8 cellular contexts compared by ENCODE assay signal in the genomic region with DNA sequence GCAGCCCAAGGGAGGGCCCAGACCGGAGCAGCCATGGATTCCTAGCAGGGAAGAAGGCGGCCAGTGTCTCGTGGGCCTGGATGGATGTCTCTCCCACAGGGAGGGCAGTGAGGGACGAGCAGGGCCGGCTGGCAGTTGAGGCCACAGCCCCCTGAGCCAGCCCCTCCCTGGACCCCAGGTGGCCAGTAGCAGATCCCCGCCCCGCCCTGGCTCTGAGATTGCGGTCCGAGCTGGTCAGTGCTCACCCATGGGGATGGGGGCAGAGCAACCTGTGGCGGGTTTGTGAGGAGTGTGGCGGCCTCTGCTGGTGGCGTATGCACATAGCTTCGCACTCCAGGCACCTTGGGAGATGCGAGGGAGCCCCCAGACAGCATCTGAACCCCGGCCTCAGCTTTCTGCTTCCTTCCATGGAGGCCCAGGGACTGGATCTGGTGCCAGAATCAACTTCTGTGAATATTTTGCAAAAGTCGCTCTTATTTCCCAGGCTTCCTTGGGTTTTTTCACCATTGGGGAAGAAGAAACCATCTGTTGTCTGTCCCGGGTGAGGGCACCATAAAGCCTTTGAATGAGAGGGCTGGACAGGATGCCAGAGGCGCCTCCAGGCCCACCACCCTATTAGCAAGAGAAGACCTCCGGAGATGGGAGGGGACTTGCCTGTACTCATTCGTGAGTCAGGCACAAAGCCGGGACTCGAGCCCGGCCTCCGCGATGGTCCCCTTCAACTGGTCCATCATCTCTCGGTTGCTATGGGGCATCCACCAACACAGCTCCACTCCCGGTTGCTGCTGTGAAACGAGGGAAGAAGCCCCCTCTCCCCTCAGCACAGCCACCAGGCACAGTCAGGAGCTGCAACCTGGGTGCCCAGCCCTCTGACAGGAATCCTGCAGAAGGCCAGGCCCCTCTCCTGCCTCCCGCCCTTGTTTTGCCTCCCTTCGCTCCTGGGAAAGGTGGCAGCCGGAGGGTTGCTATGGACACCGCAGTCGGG. TPM values are rescaled to one million over a fixed set of nuclear protein-coding genes. Genes with fewer than 3 reads are reported as not detected.
DNase-seq lines count a peak whose midpoint lies in the region; ATAC-seq and TF ChIP-seq lines count a peak whose summit lies in the region.

No MANE protein-coding gene starts in this region.

- peaks cover 59% of the 10 kb centered on the region for H3K27me3 ChIP-seq in AG04450 (ENCODE audit: control insufficient read depth, insufficient read depth, low read length)
- H3K27me3 ChIP-seq in right cardiac atrium (ENCODE audit: control insufficient read depth, insufficient read depth): no peaks in the 10 kb centered on the region

- H3K27ac ChIP-seq in AG04450 (ENCODE audit: low read depth, low read length) (no peak overlapping the region), right cardiac atrium (ENCODE audit: low read length) (no peak overlapping the region)

- H3K4me1 ChIP-seq in right cardiac atrium (ENCODE audit: control insufficient read depth, insufficient read depth, low read length): peaks cover 3% of the 10 kb centered on the region

- ATAC-seq in GM19455 (IDR thresholded peaks at IDR 0.05; ENCODE audit: unreplicated experiment) (peak; percentile 61), right cardiac atrium (peak; percentile 91), sciatic nerve (peak; percentile 96), GM18907 (IDR thresholded peaks at IDR 0.05; ENCODE audit: unreplicated experiment) (no peak)

- peak; percentile 84 for TF ChIP-seq CTCF in AG04450 (IDR thresholded peaks at IDR 0.05; ENCODE audit: low read depth, low read length)

- POLR2A ChIA-PET in AG04450 (lab: Yijun Ruan, JAX): interaction anchor here (0.6 to 1.8 kb wide), 4 partner anchors 118 to 397 kb away, joined by 3 to 7 read pairs (median 4); no protein-coding TSS in a partner anchor

- CTCF ChIA-PET in AG04450 (lab: Charles Lee): interaction anchor here (0.6 to 3.9 kb wide), 19 partner anchors 9 to 635 kb away, joined by 3 to 33 read pairs (median 5); a partner anchor contains a TSS

- DNase-seq in AG04450 (ENCODE audit: low read depth, low spot score) (peak; percentile 30), NCI-H128 (lab: John Stamatoyannopoulos, UW; ENCODE audit: unreplicated experiment) (peak; percentile 14), T-helper 2 cell (peak; percentile 39 to 62 (median 56)), amniotic epithelial cell (ENCODE audit: low read depth) (peak; percentile 49), right cardiac atrium (peak; percentile 80 to 92 (median 92)), sciatic nerve (ENCODE audit: low spot score) (peak; percentile 88)

- intact Hi-C loops in right cardiac atrium (cut with DNase I): loop anchor here (5.0 to 10.0 kb wide), 7 partner anchors 114 to 394 kb away; a partner anchor contains a TSS
- intact Hi-C loops in sciatic nerve (cut with DNase I): loop anchor here (5.0 kb wide), 1 partner anchor 316 kb away; no protein-coding TSS in a partner anchor

- H3K9me3 ChIP-seq in AG04450 (ENCODE audit: control insufficient read depth, insufficient read depth, low read length) (no peaks in the 10 kb centered on the region), right cardiac atrium (ENCODE audit: control insufficient read depth, low read length) (no peaks in the 10 kb centered on the region)

- WGBS in right cardiac atrium: 44% methylated on average over 33 of the region's 33 CpGs

- H3K4me3 ChIP-seq in AG04450 (ENCODE audit: low read depth, low read length) (no peak overlapping the region), right cardiac atrium (ENCODE audit: low read length) (no peak overlapping the region)

RNA-seq across cellular contexts. Expression of a gene that starts 8.6 kb away (rescaled TPM):
- polyA plus RNA-seq in AG04450 (2011; rRNA removed) (0.02 and 0.09 TPM in 2 replicates), right cardiac atrium (1.2 TPM)
- polyA minus RNA-seq in AG04450 (2011; rRNA and poly(A)+ RNA removed): 0.04 and 0.37 TPM in 2 replicates
- total RNA-seq in right cardiac atrium (1 to 10 TPM; 2.4 to 3.8 (median 3.4) TPM), sciatic nerve (1.8 TPM)

RNA-seq across cellular contexts. Expression of a gene that starts 57.9 kb away (rescaled TPM):
- 21.0 and 24.7 TPM in 2 replicates for polyA plus RNA-seq in AG04450 (2011; rRNA removed)
- 9.0 and 10.2 TPM in 2 replicates for polyA minus RNA-seq in AG04450 (2011; rRNA and poly(A)+ RNA removed)
- 10 to 100 TPM; 51.5 to 74.3 (median 61.8) TPM for total RNA-seq in right cardiac atrium
- polyA plus RNA-seq in right cardiac atrium: 74.0 TPM
- 30.4 TPM for total RNA-seq in sciatic nerve

Comparison
In these comparisons a context has a peak if more than half of its experiments do, and no peak if none do; other contexts are left out.
1. DNase-seq: peak in every context shown above with its lines; median percentile 92 in right cardiac atrium; 88 in sciatic nerve; 56 in T-helper 2 cell; 49 in amniotic epithelial cell; 30 in AG04450; 14 in NCI-H128.